In the genomic region with DNA sequence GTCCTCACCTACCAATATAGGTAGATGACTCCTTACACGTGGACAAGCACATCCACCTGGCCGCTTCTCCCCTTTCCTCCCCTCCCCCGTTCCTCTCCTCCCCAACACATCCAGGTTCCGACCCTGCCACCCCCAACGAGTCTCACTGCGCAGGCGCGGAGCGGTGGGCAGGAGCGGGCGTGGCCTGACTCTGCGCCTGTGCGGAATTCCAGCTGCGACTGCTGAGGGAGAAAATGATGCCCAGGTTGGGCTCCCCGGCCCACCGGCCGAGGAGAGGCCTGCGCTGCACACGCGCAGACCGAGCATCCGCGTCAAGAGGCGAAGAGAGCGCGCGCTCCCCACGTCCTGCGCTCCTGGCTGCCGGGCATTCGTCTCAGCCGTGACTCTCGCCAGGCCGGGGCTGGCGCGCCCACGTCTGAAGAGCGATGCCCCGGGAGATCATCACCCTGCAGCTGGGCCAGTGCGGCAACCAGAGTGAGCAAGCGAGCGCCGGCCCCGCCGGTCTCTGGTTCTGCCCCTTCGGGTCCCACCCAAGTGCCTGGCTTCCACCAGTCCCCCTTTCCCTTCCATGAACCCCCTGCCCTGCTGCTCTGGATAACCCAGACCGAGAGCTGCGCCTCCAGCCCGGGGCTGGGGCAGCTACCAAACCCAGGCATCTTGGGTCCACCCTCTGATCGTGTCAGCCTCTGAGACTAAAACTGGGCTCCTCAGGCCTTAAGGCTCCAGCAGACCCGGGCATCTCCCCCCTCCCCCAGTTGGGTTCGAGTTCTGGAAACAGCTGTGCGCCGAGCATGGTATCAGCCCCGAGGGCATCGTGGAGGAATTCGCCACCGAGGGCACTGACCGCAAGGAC, we compare ENCODE assay signal across 1 cellular context.
TF ChIP-seq lines count a peak whose summit lies in the region.

A gene (plus strand): TSS at position 206 of the 853 bp plus-strand sequence. CDS start 220 bp downstream, at position 426.

TF ChIP-seq in HEK293, 187 proteins besides CTCF, POLR2A, EP300 and RAD21 (continued from another document and continues in another):
- TF ChIP-seq, protein P1, sequence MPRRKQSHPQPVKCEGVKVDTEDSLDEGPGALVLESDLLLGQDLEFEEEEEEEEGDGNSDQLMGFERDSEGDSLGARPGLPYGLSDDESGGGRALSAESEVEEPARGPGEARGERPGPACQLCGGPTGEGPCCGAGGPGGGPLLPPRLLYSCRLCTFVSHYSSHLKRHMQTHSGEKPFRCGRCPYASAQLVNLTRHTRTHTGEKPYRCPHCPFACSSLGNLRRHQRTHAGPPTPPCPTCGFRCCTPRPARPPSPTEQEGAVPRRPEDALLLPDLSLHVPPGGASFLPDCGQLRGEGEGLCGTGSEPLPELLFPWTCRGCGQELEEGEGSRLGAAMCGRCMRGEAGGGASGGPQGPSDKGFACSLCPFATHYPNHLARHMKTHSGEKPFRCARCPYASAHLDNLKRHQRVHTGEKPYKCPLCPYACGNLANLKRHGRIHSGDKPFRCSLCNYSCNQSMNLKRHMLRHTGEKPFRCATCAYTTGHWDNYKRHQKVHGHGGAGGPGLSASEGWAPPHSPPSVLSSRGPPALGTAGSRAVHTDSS (tag by site-specific recombination; IDR thresholded peaks at IDR 0.05) = no peak
- peak; percentile 88 for TF ChIP-seq ZNF341 (tag by site-specific recombination; IDR thresholded peaks at IDR 0.05; ENCODE audit: low read depth)
- TF ChIP-seq, protein P2, sequence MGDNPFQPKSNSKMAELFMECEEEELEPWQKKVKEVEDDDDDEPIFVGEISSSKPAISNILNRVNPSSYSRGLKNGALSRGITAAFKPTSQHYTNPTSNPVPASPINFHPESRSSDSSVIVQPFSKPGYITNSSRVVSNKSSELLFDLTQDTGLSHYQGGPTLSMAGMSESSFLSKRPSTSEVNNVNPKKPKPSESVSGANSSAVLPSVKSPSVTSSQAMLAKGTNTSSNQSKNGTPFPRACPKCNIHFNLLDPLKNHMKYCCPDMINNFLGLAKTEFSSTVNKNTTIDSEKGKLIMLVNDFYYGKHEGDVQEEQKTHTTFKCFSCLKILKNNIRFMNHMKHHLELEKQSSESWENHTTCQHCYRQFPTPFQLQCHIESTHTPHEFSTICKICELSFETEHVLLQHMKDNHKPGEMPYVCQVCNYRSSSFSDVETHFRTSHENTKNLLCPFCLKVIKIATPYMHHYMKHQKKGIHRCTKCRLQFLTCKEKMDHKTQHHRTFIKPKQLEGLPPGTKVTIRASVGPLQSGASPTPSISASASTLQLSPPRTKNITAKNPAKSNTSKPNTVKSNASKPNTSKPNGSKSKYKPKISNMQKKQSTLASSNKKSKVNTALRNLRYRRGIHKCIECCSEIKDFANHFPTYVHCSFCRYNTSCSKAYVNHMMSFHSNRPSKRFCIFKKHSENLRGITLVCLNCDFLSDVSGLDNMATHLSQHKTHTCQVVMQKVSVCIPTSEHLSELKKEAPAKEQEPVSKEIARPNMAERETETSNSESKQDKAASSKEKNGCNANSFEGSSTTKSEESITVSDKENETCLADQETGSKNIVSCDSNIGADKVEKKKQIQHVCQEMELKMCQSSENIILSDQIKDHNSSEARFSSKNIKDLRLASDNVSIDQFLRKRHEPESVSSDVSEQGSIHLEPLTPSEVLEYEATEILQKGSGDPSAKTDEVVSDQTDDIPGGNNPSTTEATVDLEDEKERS (tag by site-specific recombination; IDR thresholded peaks at IDR 0.05) = no peak
- no peak for TF ChIP-seq ZNF248 (tag by site-specific recombination; IDR thresholded peaks at IDR 0.05)
- TF ChIP-seq, protein P3, sequence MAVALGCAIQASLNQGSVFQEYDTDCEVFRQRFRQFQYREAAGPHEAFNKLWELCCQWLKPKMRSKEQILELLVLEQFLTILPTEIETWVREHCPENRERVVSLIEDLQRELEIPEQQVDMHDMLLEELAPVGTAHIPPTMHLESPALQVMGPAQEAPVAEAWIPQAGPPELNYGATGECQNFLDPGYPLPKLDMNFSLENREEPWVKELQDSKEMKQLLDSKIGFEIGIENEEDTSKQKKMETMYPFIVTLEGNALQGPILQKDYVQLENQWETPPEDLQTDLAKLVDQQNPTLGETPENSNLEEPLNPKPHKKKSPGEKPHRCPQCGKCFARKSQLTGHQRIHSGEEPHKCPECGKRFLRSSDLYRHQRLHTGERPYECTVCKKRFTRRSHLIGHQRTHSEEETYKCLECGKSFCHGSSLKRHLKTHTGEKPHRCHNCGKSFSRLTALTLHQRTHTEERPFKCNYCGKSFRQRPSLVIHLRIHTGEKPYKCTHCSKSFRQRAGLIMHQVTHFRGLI (tag by site-specific recombination; IDR thresholded peaks at IDR 0.05) = peak; percentile 97
- TF ChIP-seq, protein P4, sequence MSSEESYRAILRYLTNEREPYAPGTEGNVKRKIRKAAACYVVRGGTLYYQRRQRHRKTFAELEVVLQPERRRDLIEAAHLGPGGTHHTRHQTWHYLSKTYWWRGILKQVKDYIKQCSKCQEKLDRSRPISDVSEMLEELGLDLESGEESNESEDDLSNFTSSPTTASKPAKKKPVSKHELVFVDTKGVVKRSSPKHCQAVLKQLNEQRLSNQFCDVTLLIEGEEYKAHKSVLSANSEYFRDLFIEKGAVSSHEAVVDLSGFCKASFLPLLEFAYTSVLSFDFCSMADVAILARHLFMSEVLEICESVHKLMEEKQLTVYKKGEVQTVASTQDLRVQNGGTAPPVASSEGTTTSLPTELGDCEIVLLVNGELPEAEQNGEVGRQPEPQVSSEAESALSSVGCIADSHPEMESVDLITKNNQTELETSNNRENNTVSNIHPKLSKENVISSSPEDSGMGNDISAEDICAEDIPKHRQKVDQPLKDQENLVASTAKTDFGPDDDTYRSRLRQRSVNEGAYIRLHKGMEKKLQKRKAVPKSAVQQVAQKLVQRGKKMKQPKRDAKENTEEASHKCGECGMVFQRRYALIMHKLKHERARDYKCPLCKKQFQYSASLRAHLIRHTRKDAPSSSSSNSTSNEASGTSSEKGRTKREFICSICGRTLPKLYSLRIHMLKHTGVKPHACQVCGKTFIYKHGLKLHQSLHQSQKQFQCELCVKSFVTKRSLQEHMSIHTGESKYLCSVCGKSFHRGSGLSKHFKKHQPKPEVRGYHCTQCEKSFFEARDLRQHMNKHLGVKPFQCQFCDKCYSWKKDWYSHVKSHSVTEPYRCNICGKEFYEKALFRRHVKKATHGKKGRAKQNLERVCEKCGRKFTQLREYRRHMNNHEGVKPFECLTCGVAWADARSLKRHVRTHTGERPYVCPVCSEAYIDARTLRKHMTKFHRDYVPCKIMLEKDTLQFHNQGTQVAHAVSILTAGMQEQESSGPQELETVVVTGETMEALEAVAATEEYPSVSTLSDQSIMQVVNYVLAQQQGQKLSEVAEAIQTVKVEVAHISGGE (tag by site-specific recombination; conservative IDR thresholded peaks at IDR 0.05; ENCODE audit: low read depth) = peak; percentile 7; the same call in 1 of the 2 replicates
- TF ChIP-seq, protein P5, sequence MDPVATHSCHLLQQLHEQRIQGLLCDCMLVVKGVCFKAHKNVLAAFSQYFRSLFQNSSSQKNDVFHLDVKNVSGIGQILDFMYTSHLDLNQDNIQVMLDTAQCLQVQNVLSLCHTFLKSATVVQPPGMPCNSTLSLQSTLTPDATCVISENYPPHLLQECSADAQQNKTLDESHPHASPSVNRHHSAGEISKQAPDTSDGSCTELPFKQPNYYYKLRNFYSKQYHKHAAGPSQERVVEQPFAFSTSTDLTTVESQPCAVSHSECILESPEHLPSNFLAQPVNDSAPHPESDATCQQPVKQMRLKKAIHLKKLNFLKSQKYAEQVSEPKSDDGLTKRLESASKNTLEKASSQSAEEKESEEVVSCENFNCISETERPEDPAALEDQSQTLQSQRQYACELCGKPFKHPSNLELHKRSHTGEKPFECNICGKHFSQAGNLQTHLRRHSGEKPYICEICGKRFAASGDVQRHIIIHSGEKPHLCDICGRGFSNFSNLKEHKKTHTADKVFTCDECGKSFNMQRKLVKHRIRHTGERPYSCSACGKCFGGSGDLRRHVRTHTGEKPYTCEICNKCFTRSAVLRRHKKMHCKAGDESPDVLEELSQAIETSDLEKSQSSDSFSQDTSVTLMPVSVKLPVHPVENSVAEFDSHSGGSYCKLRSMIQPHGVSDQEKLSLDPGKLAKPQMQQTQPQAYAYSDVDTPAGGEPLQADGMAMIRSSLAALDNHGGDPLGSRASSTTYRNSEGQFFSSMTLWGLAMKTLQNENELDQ (tag by site-specific recombination; IDR thresholded peaks at IDR 0.05; ENCODE audit: low read depth) = no peak
- no peak for TF ChIP-seq ZNF664 (tag by site-specific recombination; IDR thresholded peaks at IDR 0.05)
- no peak for TF ChIP-seq ZNF530 (tag by site-specific recombination; IDR thresholded peaks at IDR 0.05; ENCODE audit: low read depth)
- no peak for TF ChIP-seq ZNF707 (tag by site-specific recombination; IDR thresholded peaks at IDR 0.05)
- TF ChIP-seq, protein P6, sequence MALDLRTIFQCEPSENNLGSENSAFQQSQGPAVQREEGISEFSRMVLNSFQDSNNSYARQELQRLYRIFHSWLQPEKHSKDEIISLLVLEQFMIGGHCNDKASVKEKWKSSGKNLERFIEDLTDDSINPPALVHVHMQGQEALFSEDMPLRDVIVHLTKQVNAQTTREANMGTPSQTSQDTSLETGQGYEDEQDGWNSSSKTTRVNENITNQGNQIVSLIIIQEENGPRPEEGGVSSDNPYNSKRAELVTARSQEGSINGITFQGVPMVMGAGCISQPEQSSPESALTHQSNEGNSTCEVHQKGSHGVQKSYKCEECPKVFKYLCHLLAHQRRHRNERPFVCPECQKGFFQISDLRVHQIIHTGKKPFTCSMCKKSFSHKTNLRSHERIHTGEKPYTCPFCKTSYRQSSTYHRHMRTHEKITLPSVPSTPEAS (tag by site-specific recombination; IDR thresholded peaks at IDR 0.05) = no peak
- no peak for TF ChIP-seq ZNF473 (tag by site-specific recombination; IDR thresholded peaks at IDR 0.05)
- no peak for TF ChIP-seq ZNF221 (tag by site-specific recombination; IDR thresholded peaks at IDR 0.05; ENCODE audit: borderline replicate concordance)
- no peak for TF ChIP-seq BCL11A (tag by site-specific recombination; IDR thresholded peaks at IDR 0.05; ENCODE audit: low read depth)
- TF ChIP-seq ZNF624 (tag by site-specific recombination; IDR thresholded peaks at IDR 0.05) = no peak
- TF ChIP-seq, protein P7, sequence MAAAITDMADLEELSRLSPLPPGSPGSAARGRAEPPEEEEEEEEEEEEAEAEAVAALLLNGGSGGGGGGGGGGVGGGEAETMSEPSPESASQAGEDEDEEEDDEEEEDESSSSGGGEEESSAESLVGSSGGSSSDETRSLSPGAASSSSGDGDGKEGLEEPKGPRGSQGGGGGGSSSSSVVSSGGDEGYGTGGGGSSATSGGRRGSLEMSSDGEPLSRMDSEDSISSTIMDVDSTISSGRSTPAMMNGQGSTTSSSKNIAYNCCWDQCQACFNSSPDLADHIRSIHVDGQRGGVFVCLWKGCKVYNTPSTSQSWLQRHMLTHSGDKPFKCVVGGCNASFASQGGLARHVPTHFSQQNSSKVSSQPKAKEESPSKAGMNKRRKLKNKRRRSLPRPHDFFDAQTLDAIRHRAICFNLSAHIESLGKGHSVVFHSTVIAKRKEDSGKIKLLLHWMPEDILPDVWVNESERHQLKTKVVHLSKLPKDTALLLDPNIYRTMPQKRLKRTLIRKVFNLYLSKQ (tag by site-specific recombination; IDR thresholded peaks at IDR 0.05; ENCODE audit: borderline replicate concordance) = no peak
- no peak for TF ChIP-seq ZNF292 (tag by site-specific recombination; IDR thresholded peaks at IDR 0.05; ENCODE audit: borderline replicate concordance, low read depth)
- no peak for TF ChIP-seq MYNN (tag by site-specific recombination; IDR thresholded peaks at IDR 0.05; ENCODE audit: borderline replicate concordance)
- TF ChIP-seq, protein P8, sequence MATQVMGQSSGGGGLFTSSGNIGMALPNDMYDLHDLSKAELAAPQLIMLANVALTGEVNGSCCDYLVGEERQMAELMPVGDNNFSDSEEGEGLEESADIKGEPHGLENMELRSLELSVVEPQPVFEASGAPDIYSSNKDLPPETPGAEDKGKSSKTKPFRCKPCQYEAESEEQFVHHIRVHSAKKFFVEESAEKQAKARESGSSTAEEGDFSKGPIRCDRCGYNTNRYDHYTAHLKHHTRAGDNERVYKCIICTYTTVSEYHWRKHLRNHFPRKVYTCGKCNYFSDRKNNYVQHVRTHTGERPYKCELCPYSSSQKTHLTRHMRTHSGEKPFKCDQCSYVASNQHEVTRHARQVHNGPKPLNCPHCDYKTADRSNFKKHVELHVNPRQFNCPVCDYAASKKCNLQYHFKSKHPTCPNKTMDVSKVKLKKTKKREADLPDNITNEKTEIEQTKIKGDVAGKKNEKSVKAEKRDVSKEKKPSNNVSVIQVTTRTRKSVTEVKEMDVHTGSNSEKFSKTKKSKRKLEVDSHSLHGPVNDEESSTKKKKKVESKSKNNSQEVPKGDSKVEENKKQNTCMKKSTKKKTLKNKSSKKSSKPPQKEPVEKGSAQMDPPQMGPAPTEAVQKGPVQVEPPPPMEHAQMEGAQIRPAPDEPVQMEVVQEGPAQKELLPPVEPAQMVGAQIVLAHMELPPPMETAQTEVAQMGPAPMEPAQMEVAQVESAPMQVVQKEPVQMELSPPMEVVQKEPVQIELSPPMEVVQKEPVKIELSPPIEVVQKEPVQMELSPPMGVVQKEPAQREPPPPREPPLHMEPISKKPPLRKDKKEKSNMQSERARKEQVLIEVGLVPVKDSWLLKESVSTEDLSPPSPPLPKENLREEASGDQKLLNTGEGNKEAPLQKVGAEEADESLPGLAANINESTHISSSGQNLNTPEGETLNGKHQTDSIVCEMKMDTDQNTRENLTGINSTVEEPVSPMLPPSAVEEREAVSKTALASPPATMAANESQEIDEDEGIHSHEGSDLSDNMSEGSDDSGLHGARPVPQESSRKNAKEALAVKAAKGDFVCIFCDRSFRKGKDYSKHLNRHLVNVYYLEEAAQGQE (tag by site-specific recombination; IDR thresholded peaks at IDR 0.05) = no peak
- no peak for TF ChIP-seq ZNF184 (tag by site-specific recombination; IDR thresholded peaks at IDR 0.05)
- TF ChIP-seq ZNF843 (tag by site-specific recombination; IDR thresholded peaks at IDR 0.05) = no peak
- TF ChIP-seq ZNF155 (tag by site-specific recombination; IDR thresholded peaks at IDR 0.05) = no peak
- no peak for TF ChIP-seq ZNF211 (tag by site-specific recombination; IDR thresholded peaks at IDR 0.05; ENCODE audit: low read depth)
- no peak for TF ChIP-seq ZNF596 (tag by site-specific recombination; IDR thresholded peaks at IDR 0.05)
- TF ChIP-seq OSR2 (tag by site-specific recombination; IDR thresholded peaks at IDR 0.05) = no peak
- TF ChIP-seq, protein P9, sequence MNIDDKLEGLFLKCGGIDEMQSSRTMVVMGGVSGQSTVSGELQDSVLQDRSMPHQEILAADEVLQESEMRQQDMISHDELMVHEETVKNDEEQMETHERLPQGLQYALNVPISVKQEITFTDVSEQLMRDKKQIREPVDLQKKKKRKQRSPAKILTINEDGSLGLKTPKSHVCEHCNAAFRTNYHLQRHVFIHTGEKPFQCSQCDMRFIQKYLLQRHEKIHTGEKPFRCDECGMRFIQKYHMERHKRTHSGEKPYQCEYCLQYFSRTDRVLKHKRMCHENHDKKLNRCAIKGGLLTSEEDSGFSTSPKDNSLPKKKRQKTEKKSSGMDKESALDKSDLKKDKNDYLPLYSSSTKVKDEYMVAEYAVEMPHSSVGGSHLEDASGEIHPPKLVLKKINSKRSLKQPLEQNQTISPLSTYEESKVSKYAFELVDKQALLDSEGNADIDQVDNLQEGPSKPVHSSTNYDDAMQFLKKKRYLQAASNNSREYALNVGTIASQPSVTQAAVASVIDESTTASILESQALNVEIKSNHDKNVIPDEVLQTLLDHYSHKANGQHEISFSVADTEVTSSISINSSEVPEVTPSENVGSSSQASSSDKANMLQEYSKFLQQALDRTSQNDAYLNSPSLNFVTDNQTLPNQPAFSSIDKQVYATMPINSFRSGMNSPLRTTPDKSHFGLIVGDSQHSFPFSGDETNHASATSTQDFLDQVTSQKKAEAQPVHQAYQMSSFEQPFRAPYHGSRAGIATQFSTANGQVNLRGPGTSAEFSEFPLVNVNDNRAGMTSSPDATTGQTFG (tag by site-specific recombination; IDR thresholded peaks at IDR 0.05; ENCODE audit: borderline replicate concordance) = no peak
- TF ChIP-seq ZBTB48 (tag by site-specific recombination; IDR thresholded peaks at IDR 0.05) = peak; percentile 13; the same call in 1 of the 2 replicates
- TF ChIP-seq SP2 (tag by site-specific recombination; IDR thresholded peaks at IDR 0.05) = peak; percentile 45
- TF ChIP-seq ZNF501 (tag by site-specific recombination; IDR thresholded peaks at IDR 0.05) = 0 out of 2 replicates have a peak, but pooled peaks have one; percentile 25
- TF ChIP-seq ZEB2 (tag by site-specific recombination; IDR thresholded peaks at IDR 0.05) = peak; percentile 63
